28 cellular contexts compared by ENCODE assay signal in the genomic region with DNA sequence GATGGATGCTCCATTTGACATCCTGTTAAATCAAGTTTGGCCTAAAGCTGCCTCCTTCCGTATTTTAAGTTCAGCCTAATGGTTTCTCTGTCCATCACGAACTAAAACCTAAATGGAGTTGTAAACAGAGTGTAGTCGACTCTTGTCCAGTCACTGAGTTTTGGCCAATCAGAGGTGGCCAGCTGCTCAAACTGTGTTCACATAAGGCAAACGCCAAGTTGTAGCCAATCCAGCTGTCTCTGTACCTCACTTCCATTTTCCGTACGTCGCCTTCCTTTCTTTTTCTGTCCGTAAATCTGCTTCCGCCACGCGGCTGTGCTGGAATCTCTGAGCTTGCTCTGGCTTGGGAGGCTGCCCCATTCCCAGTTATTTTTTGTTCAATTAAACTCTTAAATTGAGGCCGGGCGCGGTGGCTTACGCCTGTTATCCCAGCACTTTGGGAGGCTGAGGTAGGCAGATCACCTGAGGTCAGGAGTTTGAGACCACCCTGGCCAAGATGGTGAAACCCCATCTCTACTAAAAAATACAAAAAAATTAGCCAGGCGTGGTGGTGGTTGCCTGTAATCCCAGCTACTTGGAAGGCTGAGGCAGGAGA.
"Had no signal": no experiment of that assay in that cellular context is flagged by ENCODE, and none has a peak within 500 bp of the region (broad histone marks: within the 10 kb centered on the region; RNA-seq: fewer than 3 reads in every experiment).

No MANE protein-coding gene starts in this region.

- H3K4me3 ChIP-seq: esophagus muscularis mucosa, gastrocnemius medialis had no signal

- ATAC-seq: activated T-cell treated with anti-CD3 and anti-CD28 coated beads, Interleukin-2, amount 50 U/mL, for 4 hours; activated T-helper 17 cell treated with anti-CD3 and anti-CD28 coated beads, Interleukin-2, amount 50 U/mL, for 72 hours; effector memory CD8-positive, alpha-beta T cell; foreskin keratinocyte; gastrocnemius medialis; WTC11 had no signal

- H3K4me1 ChIP-seq: foreskin keratinocyte had no signal

- H3K27ac ChIP-seq: brain microvascular endothelial cell, esophagus muscularis mucosa, foreskin keratinocyte, gastrocnemius medialis, VCaP had no signal

- H3K36me3 ChIP-seq: brain microvascular endothelial cell, esophagus muscularis mucosa, gastrocnemius medialis had no signal

- H3K9me3 ChIP-seq: esophagus muscularis mucosa, gastrocnemius medialis had no signal

- DNase-seq: activated CD4-positive, alpha-beta memory T cell treated with anti-CD3 and anti-CD28 coated beads, Interleukin-2, amount 10 ng/mL, durations not matched to agents 7 days and 5 days; activated CD4-positive, alpha-beta T cell treated with anti-CD3 and anti-CD28 coated beads for 1 hour; activated CD4-positive, alpha-beta T cell treated with anti-CD3 and anti-CD28 coated beads for 4 hours; activated CD4-positive, alpha-beta T cell treated with anti-CD3 and anti-CD28 coated beads, Interleukin-2, amount 10 ng/mL, durations not matched to agents 7 days and 5 days; activated CD4-positive, alpha-beta T cell treated with anti-CD3 and anti-CD28 coated beads, Interleukin-2, amount 50 U/mL, for 4 hours; activated CD8-positive, alpha-beta memory T cell treated with anti-CD3 and anti-CD28 coated beads, Interleukin-2, amount 50 U/mL, for 48 hours; activated effector memory CD4-positive, alpha-beta T cell treated with Interleukin-2 at 50 U/mL for 16 hours; activated gamma-delta T cell treated with Interleukin-2 at 50 U/mL for 16 hours; activated naive CD4-positive, alpha-beta T cell treated with anti-CD3 and anti-CD28 coated beads, Interleukin-2, amount 50 U/mL, for 16 hours; activated naive CD4-positive, alpha-beta T cell treated with Interleukin-2 at 50 U/mL for 16 hours; activated T-cell treated with anti-CD3 and anti-CD28 coated beads for 4 hours; activated T-cell treated with anti-CD3 and anti-CD28 coated beads, Interleukin-2, amount 50 U/mL, for 4 hours; amniotic stem cell; anterior cingulate cortex; brain microvascular endothelial cell; cortex of kidney; dermis blood vessel endothelial cell; effector CD4-positive, alpha-beta T cell; effector memory CD8-positive, alpha-beta T cell; erythroblast; foreskin keratinocyte; gastrocnemius medialis; glutamatergic neuron; T-helper 2 cell had no signal

- H3K27me3 ChIP-seq: brain microvascular endothelial cell, gastrocnemius medialis had no signal
